Comparison of ENCODE assay signal across 7 cellular contexts in genomic region chr16:68083861-68084503, GRCh38. TPM values are rescaled to one million over a fixed set of nuclear protein-coding genes. Genes with fewer than 3 reads are reported as not detected.
DNase-seq lines count a peak whose midpoint lies in the region; ATAC-seq, FAIRE-seq and TF ChIP-seq lines count a peak whose summit lies in the region.

No MANE protein-coding gene starts in this region.

- peak; percentile 62 for DNase-seq in H7
- DNase-seq in SJCRH30 = peak; percentile 35 to 48
- peak; percentile 49 for DNase-seq in esophagus squamous epithelium (lab: John Stamatoyannopoulos, UW)
- peak in 4 of 5 donors; percentile 39 to 62 (median 61) for DNase-seq in ovary
- no peak for DNase-seq in DMS 273 treated with DMSO at 0.1 percent for 48 hours (lab: John Stamatoyannopoulos, UW)
- DNase-seq in D721Med (ENCODE audit: insufficient read length, low spot score) = no peak

- H3K36me3 ChIP-seq in H7 (replicated peaks; ENCODE audit: control insufficient read depth, insufficient read depth, low read length) (no peaks in the 10 kb centered on the region; the same call in 1 of the 2 replicates), SJCRH30 (no peaks in the 10 kb centered on the region), esophagus squamous epithelium (peaks cover 0 to 10% (median 0%) of the 10 kb centered on the region in 3 donors), ovary (no peaks in the 10 kb centered on the region)

- H3K4me3 ChIP-seq in H7 (ENCODE audit: insufficient read depth, low read depth, low read length) (peak overlapping the region; percentile 73), SJCRH30 (peak overlapping the region; percentile 89), esophagus squamous epithelium (peak overlapping the region; percentile 72 to 89 (median 83)), ovary (peak overlapping the region; percentile 66)

- TF ChIP-seq CTCF in esophagus squamous epithelium (IDR thresholded peaks at IDR 0.05) (no peak), ovary (IDR thresholded peaks at IDR 0.05) (no peak), D721Med (IDR thresholded peaks at IDR 0.05; ENCODE audit: insufficient read depth, missing control alignments) (no peak)

- FAIRE-seq in D721Med (lab: Jason Lieb, UNC) = no peak

- ATAC-seq in GM19455 (IDR thresholded peaks at IDR 0.05; ENCODE audit: unreplicated experiment) = no peak

- TF ChIP-seq POLR2A in esophagus squamous epithelium (IDR thresholded peaks at IDR 0.05) (no peak), ovary (IDR thresholded peaks at IDR 0.05) (no peak)

- H3K9me3 ChIP-seq in SJCRH30 (replicated peaks) = no peaks in the 10 kb centered on the region
- H3K9me3 ChIP-seq in esophagus squamous epithelium = no peaks in the 10 kb centered on the region
- H3K9me3 ChIP-seq in ovary = no peaks in the 10 kb centered on the region

- intact Hi-C loops in esophagus squamous epithelium (cut with DNase I) (loop anchor here (10.0 kb wide), 1 partner anchor 151 kb away; the partner anchor contains the start of gene ESRP2), ovary (cut with DNase I) (loop anchor here in 1 of 4 donors (10.0 kb wide), 1 partner anchor 151 kb away; the partner anchor contains the start of gene ESRP2)

- no peaks in the 10 kb centered on the region for H3K27me3 ChIP-seq in H7 (ENCODE audit: control insufficient read depth, insufficient read depth, low read length)
- no peaks in the 10 kb centered on the region for H3K27me3 ChIP-seq in SJCRH30
- no peaks in the 10 kb centered on the region for H3K27me3 ChIP-seq in esophagus squamous epithelium
- H3K27me3 ChIP-seq in ovary = no peaks in the 10 kb centered on the region

- WGBS in esophagus squamous epithelium, 2 donors = 38 to 62% methylated on average over 7 to 18 of the region's 21 CpGs
- WGBS in ovary, 3 donors = 31 to 33% (median 31%) methylated on average over 21 of the region's 21 CpGs

- H3K27ac ChIP-seq in SJCRH30 (peak overlapping the region; percentile 96), esophagus squamous epithelium (peak overlapping the region; percentile 91 to 99 (median 98)), ovary (peak overlapping the region; percentile 88 to 97)

- no peaks in the 10 kb centered on the region for H3K4me1 ChIP-seq in SJCRH30
- peaks cover 41 to 83% (median 43%) of the 10 kb centered on the region in 3 donors for H3K4me1 ChIP-seq in esophagus squamous epithelium
- peaks cover 13% of the 10 kb centered on the region for H3K4me1 ChIP-seq in ovary (ENCODE audit: insufficient read depth)

- no peak for TF ChIP-seq EP300 in ovary (IDR thresholded peaks at IDR 0.05)

RNA-seq across cellular contexts. Expression of gene NFATC3, which starts 1.2 kb away (rescaled TPM):
- 22.9 and 27.7 TPM in 2 replicates for total RNA-seq in H7 (2014; rRNA removed; shearing (Covaris generic))
- 52.7 and 53.9 TPM in 2 replicates for total RNA-seq in SJCRH30 (2014; rRNA removed; shearing (Covaris generic))
- total RNA-seq in esophagus squamous epithelium (10 to 100 TPM; 18.6 to 30.9 (median 20.5) TPM), ovary (10 to 100 TPM; 32.4 to 77.1 (median 48.2) TPM)
- polyA plus RNA-seq in ovary = 10 to 100 TPM; 12.5 to 32.2 TPM

Comparison
In these comparisons a context has a peak if more than half of its experiments do, and no peak if none do; other contexts are left out.
1. DNase-seq: peak in H7 (single experiment), SJCRH30 (2 of 2), esophagus squamous epithelium (single experiment) and ovary (4 of 5); none in DMS 273 treated with DMSO at 0.1 percent for 48 hours (single experiment) and D721Med (single experiment).
2. Peak in every context shown above with its lines, with median percentiles within 50 percentile points of each other: H3K4me3 ChIP-seq and H3K27ac ChIP-seq.